ENCODE assay signal across 22 cellular contexts in the genomic region with DNA sequence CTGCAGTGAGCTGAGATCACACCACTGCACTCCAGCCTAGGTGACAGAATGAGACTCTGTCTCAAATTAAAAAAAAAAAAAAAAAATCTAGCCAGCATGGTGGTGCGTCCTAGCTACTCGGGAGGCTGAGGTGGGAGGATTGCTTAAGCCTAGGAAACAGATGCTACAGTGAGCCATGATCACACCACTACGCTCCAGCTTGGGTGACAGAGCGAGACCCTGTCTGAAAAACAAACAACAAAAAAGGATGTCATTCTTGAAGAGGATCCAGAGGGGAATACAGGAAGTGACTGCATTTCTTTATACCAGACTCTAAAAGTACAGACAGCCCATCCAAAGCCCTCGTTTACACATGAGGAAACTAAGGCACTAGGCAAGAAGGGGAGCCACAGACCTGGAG. TPM values are rescaled to one million over a fixed set of nuclear protein-coding genes. Genes with fewer than 3 reads are reported as not detected.
DNase-seq lines count a peak whose midpoint lies in the region; ATAC-seq and TF ChIP-seq lines count a peak whose summit lies in the region.
"Had no signal": no experiment of that assay in that cellular context is flagged by ENCODE, and none has a peak within 500 bp of the region (broad histone marks: within the 10 kb centered on the region; RNA-seq: fewer than 3 reads in every experiment).

No MANE protein-coding gene starts in this region.

- no peak overlapping the region for H2BK15ac ChIP-seq in mesenchymal stem cell (ENCODE audit: low read depth, poor library complexity, severe bottlenecking)

- H3K4me3 ChIP-seq in BLaER1 treated with 17β-estradiol and CSF1 and Interleukin-3, amounts not matched to agents 10 nM and 100 nM = no peak overlapping the region
- H3K4me3 ChIP-seq in SJSA1 (no peak overlapping the region), mesenchymal stem cell (ENCODE audit: insufficient read depth in 1 of 2, low read depth in 1 of 2, low read length in 2 of 2) (no peak overlapping the region), right lobe of liver (no peak overlapping the region)
- H3K4me3 ChIP-seq: A549, Peyer's patch, SJCRH30 had no signal

- no peaks in the 10 kb centered on the region for H3K9me3 Mint-ChIP-seq in stimulated activated memory B cell treated with anti-CD40 and anti-IgM and Interleukin-4, amounts not matched to agents 10 μg/mL and 1 μg/mL and 100 μg/mL, for 72 hours
- H3K9me3 Mint-ChIP-seq: CD4-positive, alpha-beta memory T cell had no signal

- no peak overlapping the region for H2AFZ ChIP-seq in mesenchymal stem cell (ENCODE audit: low read depth, low read length)

- peak overlapping the region in 10 of 11 experiments; percentile 50 to 74 (median 65); a peak in 19 of 22 replicates for H3K9ac ChIP-seq in BLaER1 treated with 17β-estradiol and CSF1 and Interleukin-3, amounts not matched to agents 10 nM and 100 nM
- no peak overlapping the region for H3K9ac ChIP-seq in mesenchymal stem cell (ENCODE audit: low read length)
- H3K9ac ChIP-seq: KMS-11 had no signal

- DNase-seq in SJSA1 (ENCODE audit: low read depth in 1 of 2, low spot score in 2 of 2) (no peak), mesenchymal stem cell (no peak), superior temporal gyrus (ENCODE audit: extremely low spot score) (no peak), H4 (ENCODE audit: low spot score) (no peak), right lobe of liver (no peak)
- DNase-seq: Caco-2; CD4-positive, alpha-beta memory T cell; DMS 273 treated with DMSO at 0.1 percent for 48 hours; GOT3; NCI-H1694; NCI-H2081 treated with DMSO at 0.1 percent for 48 hours; NCI-H2171 treated with DMSO at 0.1 percent for 48 hours; NCI-H524 treated with DMSO at 0.1 percent for 48 hours; NCI-H82 had no signal

- no peak overlapping the region for H2AK5ac ChIP-seq in mesenchymal stem cell (ENCODE audit: low read length, severe bottlenecking)

- H3K14ac ChIP-seq in mesenchymal stem cell (ENCODE audit: low read length in 2 of 2) = no peak overlapping the region

- H3K36me3 ChIP-seq in BLaER1 treated with 17β-estradiol and CSF1 and Interleukin-3, amounts not matched to agents 10 nM and 100 nM = peaks cover 87 to 100% (median 97%) of the 10 kb centered on the region in 11 experiments
- peaks cover 83% of the 10 kb centered on the region for H3K36me3 ChIP-seq in SJSA1
- H3K36me3 ChIP-seq in mesenchymal stem cell (ENCODE audit: control insufficient read depth in 1 of 2, insufficient read depth in 2 of 2, low read depth in 1 of 2, low read length in 2 of 2) = peaks cover 79 to 92% of the 10 kb centered on the region in 2 experiments
- H3K36me3 ChIP-seq in right lobe of liver = peaks cover 0 to 58% (median 21%) of the 10 kb centered on the region in 4 donors

- H2BK120ac ChIP-seq in mesenchymal stem cell (ENCODE audit: low read depth, low read length) = no peak overlapping the region

- H3K18ac ChIP-seq in mesenchymal stem cell (ENCODE audit: low read depth in 1 of 2, low read length in 2 of 2) = no peak overlapping the region

- H3K27me3 ChIP-seq in BLaER1 treated with 17β-estradiol and CSF1 and Interleukin-3, amounts not matched to agents 10 nM and 100 nM = no peaks in the 10 kb centered on the region
- H3K27me3 ChIP-seq in SJSA1 (replicated peaks) = no peaks in the 10 kb centered on the region
- no peaks in the 10 kb centered on the region for H3K27me3 ChIP-seq in mesenchymal stem cell (ENCODE audit: control insufficient read depth in 1 of 2, insufficient read depth in 1 of 2, low read length in 2 of 2)
- H3K27me3 ChIP-seq in right lobe of liver = no peaks in the 10 kb centered on the region
- H3K27me3 ChIP-seq: Peyer's patch, SJCRH30 had no signal

- TF ChIP-seq POLR2A in right lobe of liver (IDR thresholded peaks at IDR 0.05) = no peak

- H3K36me3 Mint-ChIP-seq in stimulated activated memory B cell treated with anti-CD40 and anti-IgM and Interleukin-4, amounts not matched to agents 10 μg/mL and 1 μg/mL and 100 μg/mL, for 72 hours = peaks cover 68% of the 10 kb centered on the region

- H3K4ac ChIP-seq in mesenchymal stem cell (ENCODE audit: low read depth in 1 of 2, low read length in 2 of 2) = no peak overlapping the region

- peak overlapping the region; percentile 3 to 76 (median 58); a peak in 21 of 22 replicates for H3K4me2 ChIP-seq in BLaER1 treated with 17β-estradiol and CSF1 and Interleukin-3, amounts not matched to agents 10 nM and 100 nM
- H3K4me2 ChIP-seq in mesenchymal stem cell (ENCODE audit: low read length, poor library complexity, severe bottlenecking) = no peak overlapping the region
- H3K4me2 ChIP-seq: A549, KMS-11 had no signal

- H2BK12ac ChIP-seq in mesenchymal stem cell (ENCODE audit: low read length in 2 of 2) = no peak overlapping the region

- H3K27ac ChIP-seq in BLaER1 treated with 17β-estradiol and CSF1 and Interleukin-3, amounts not matched to agents 10 nM and 100 nM = peak overlapping the region; percentile 36 to 82 (median 75); a peak in 21 of 22 replicates
- H3K27ac ChIP-seq in SJSA1 (peak overlapping the region; percentile 58), mesenchymal stem cell (ENCODE audit: low read length, poor library complexity, severe bottlenecking) (no peak overlapping the region), right lobe of liver (no peak overlapping the region)
- H3K27ac ChIP-seq: A549, KMS-11, SJCRH30 had no signal

- no peak overlapping the region for H2BK5ac ChIP-seq in mesenchymal stem cell (ENCODE audit: low read depth, low read length, poor library complexity, severe bottlenecking)

- no peak for TF ChIP-seq CTCF in right lobe of liver (IDR thresholded peaks at IDR 0.05)

- H4K20me1 ChIP-seq in BLaER1 treated with 17β-estradiol and CSF1 and Interleukin-3, amounts not matched to agents 10 nM and 100 nM = peaks cover 0 to 72% (median 17%) of the 10 kb centered on the region in 11 experiments; a peak in 14 of 22 replicates

- H4K8ac ChIP-seq in mesenchymal stem cell (ENCODE audit: low read length) = peak overlapping the region; percentile 8

- peaks cover 10 to 48% (median 32%) of the 10 kb centered on the region in 10 experiments for H3K4me1 ChIP-seq in BLaER1 treated with 17β-estradiol and CSF1 and Interleukin-3, amounts not matched to agents 10 nM and 100 nM
- H3K4me1 ChIP-seq in SJSA1 (replicated peaks) (peaks cover 23% of the 10 kb centered on the region), mesenchymal stem cell (ENCODE audit: control insufficient read depth, insufficient read depth, low read depth, low read length) (peaks cover 5% of the 10 kb centered on the region), right lobe of liver (no peaks in the 10 kb centered on the region)
- H3K4me1 ChIP-seq: A549, Caco-2 had no signal

- H3K23ac ChIP-seq in mesenchymal stem cell (ENCODE audit: low read length in 2 of 2) = no peak overlapping the region

- no peak overlapping the region for H3K4me3 Mint-ChIP-seq in stimulated activated memory B cell treated with anti-CD40 and anti-IgM and Interleukin-4, amounts not matched to agents 10 μg/mL and 1 μg/mL and 100 μg/mL, for 72 hours
- H3K4me3 Mint-ChIP-seq: CD4-positive, alpha-beta memory T cell had no signal

- H3K27ac Mint-ChIP-seq in stimulated activated memory B cell treated with anti-CD40 and anti-IgM and Interleukin-4, amounts not matched to agents 10 μg/mL and 1 μg/mL and 100 μg/mL, for 72 hours = peak overlapping the region; percentile 88

- H3K4me1 Mint-ChIP-seq in stimulated activated memory B cell treated with anti-CD40 and anti-IgM and Interleukin-4, amounts not matched to agents 10 μg/mL and 1 μg/mL and 100 μg/mL, for 72 hours = peaks cover 49% of the 10 kb centered on the region

- intact Hi-C loops in right lobe of liver (cut with DNase I) = no loop called here

- no peaks in the 10 kb centered on the region for H3K27me3 Mint-ChIP-seq in stimulated activated memory B cell treated with anti-CD40 and anti-IgM and Interleukin-4, amounts not matched to agents 10 μg/mL and 1 μg/mL and 100 μg/mL, for 72 hours
- H3K27me3 Mint-ChIP-seq: CD4-positive, alpha-beta memory T cell had no signal

- H3K9me3 ChIP-seq in BLaER1 treated with 17β-estradiol and CSF1 and Interleukin-3, amounts not matched to agents 10 nM and 100 nM (replicated peaks in 1 of 11) = no peaks in the 10 kb centered on the region
- H3K9me3 ChIP-seq in SJSA1 (replicated peaks) = no peaks in the 10 kb centered on the region
- no peaks in the 10 kb centered on the region for H3K9me3 ChIP-seq in mesenchymal stem cell (ENCODE audit: control insufficient read depth, low read length)
- H3K9me3 ChIP-seq in right lobe of liver = no peaks in the 10 kb centered on the region
- H3K9me3 ChIP-seq: A549, Caco-2, Peyer's patch, SJCRH30 had no signal

- no peak for ATAC-seq in stimulated activated memory B cell treated with anti-CD40 and anti-IgM and Interleukin-4, amounts not matched to agents 10 μg/mL and 1 μg/mL and 100 μg/mL, for 72 hours
- ATAC-seq in HG03280 (IDR thresholded peaks at IDR 0.05; ENCODE audit: unreplicated experiment) (no peak), right lobe of liver (no peak)
- ATAC-seq: HCT116 had no signal

- peaks cover 43% of the 10 kb centered on the region for H3K79me1 ChIP-seq in mesenchymal stem cell (replicated peaks; ENCODE audit: low read length, poor library complexity, severe bottlenecking)

- WGBS in mesenchymal stem cell = 84% methylated on average over 5 of the region's 5 CpGs
- 67% methylated on average over 5 of the region's 5 CpGs for WGBS in right lobe of liver (ENCODE audit: insufficient coverage, low coverage, low lambda C conversion rate, missing lambda C conversion rate)

- H4K91ac ChIP-seq in mesenchymal stem cell (ENCODE audit: low read length) = no peak overlapping the region

RNA-seq across cellular contexts. Expression of gene EPS15L1, which starts 55.2 kb away (rescaled TPM):
- 6.8 and 8.2 TPM in 2 replicates for total RNA-seq in SJSA1 (2014; rRNA removed; shearing (Covaris generic))
- polyA plus RNA-seq in mesenchymal stem cell (2013, experiment 1 of 2) = 23.1 TPM
- 24.0 TPM for polyA plus RNA-seq in mesenchymal stem cell (2013, experiment 2 of 2)
- total RNA-seq in H4 (2014; rRNA removed; shearing (Covaris generic)) = 6.7 and 8.5 TPM in 2 replicates
- 10 to 100 TPM in 4 of 6 experiments, 1 to 10 TPM in 2; 6.3 to 22.5 (median 13.8) TPM for total RNA-seq in right lobe of liver

Comparison
In these comparisons a context has a peak if more than half of its experiments do, and no peak if none do; other contexts are left out.
1. H3K27ac ChIP-seq: peak in BLaER1 treated with 17β-estradiol and CSF1 and Interleukin-3, amounts not matched to agents 10 nM and 100 nM (11 of 11) and SJSA1 (single experiment); none in mesenchymal stem cell (single experiment) and right lobe of liver (0 of 3).